Comparison of ENCODE assay signal across 1 cellular context in genomic region chr1:3610165-3610822, GRCh38.
TF ChIP-seq lines count a peak whose summit lies in the region.

No MANE protein-coding gene starts in this region.

TF ChIP-seq in HEK293, 187 proteins besides CTCF, POLR2A, EP300 and RAD21 (continued from another document):
- TF ChIP-seq ZNF600 (tag by site-specific recombination; IDR thresholded peaks at IDR 0.05) (0 out of 2 replicates have a peak, but pooled peaks have one; percentile 18), PRDM1 (tag by site-specific recombination; IDR thresholded peaks at IDR 0.05) (no peak), ZFHX2 (tag by site-specific recombination; conservative IDR thresholded peaks at IDR 0.05) (peak; percentile 34), ELK4 (IDR thresholded peaks at IDR 0.05; ENCODE audit: borderline replicate concordance, low read depth, low read length) (no peak), ZNF423 (tag by site-specific recombination; IDR thresholded peaks at IDR 0.05) (no peak), ZBTB8A (tag by site-specific recombination; IDR thresholded peaks at IDR 0.05) (peak; percentile 39)
- TF ChIP-seq, protein P1, sequence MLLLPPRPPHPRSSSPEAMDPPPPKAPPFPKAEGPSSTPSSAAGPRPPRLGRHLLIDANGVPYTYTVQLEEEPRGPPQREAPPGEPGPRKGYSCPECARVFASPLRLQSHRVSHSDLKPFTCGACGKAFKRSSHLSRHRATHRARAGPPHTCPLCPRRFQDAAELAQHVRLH (tag by site-specific recombination; IDR thresholded peaks at IDR 0.05): no peak
